ENCODE assay signal across 12 cellular contexts in genomic region chr1:205225901-205226765, GRCh38. TPM values are rescaled to one million over a fixed set of nuclear protein-coding genes. Genes with fewer than 3 reads are reported as not detected.
DNase-seq lines count a peak whose midpoint lies in the region; ATAC-seq and TF ChIP-seq lines count a peak whose summit lies in the region.
"Had no signal": no experiment of that assay in that cellular context is flagged by ENCODE, and none has a peak within 500 bp of the region (broad histone marks: within the 10 kb centered on the region; RNA-seq: fewer than 3 reads in every experiment).

No MANE protein-coding gene starts in this region.

- CTCF ChIA-PET in CD8-positive, alpha-beta T cell (lab: Charles Lee): interaction anchor here (1.1 to 4.8 kb wide), 4 partner anchors 14 to 109 kb away, joined by 3 to 18 read pairs (median 10); no protein-coding TSS in a partner anchor

- no peak for ATAC-seq in CD8-positive, alpha-beta T cell
- peak; percentile 16 for ATAC-seq in RWPE2 (ENCODE audit: low read depth)
- no peak for ATAC-seq in GM21825 (IDR thresholded peaks at IDR 0.05; ENCODE audit: unreplicated experiment)
- no peak for ATAC-seq in HG02938 (IDR thresholded peaks at IDR 0.05; ENCODE audit: unreplicated experiment)
- ATAC-seq: left colon had no signal

- H3K27me3 ChIP-seq in CD8-positive, alpha-beta T cell (ENCODE audit: insufficient read depth, low read length): no peaks in the 10 kb centered on the region
- H3K27me3 ChIP-seq in H7 (ENCODE audit: control insufficient read depth, insufficient read depth, low read length) (peaks cover 8% of the 10 kb centered on the region), RWPE2 (ENCODE audit: insufficient read depth, poor library complexity, severe bottlenecking) (no peaks in the 10 kb centered on the region), sigmoid colon (no peaks in the 10 kb centered on the region)

- peaks cover 31% of the 10 kb centered on the region for H3K4me1 Mint-ChIP-seq in CD8-positive, alpha-beta T cell (ENCODE audit: low read depth)

- WGBS in sigmoid colon, 2 donors: 53 to 71% methylated on average over 11 of the region's 11 CpGs

- no peak overlapping the region for H3K27ac Mint-ChIP-seq in CD8-positive, alpha-beta T cell
- H3K27ac Mint-ChIP-seq: stimulated activated naive CD8-positive, alpha-beta T cell treated with anti-CD3 and anti-CD28 coated beads, Interleukin-15, Interleukin-2, amounts not matched to agents 100 ng/mL and 50 ng/mL, for 24 hours had no signal

- H3K4me1 ChIP-seq in CD8-positive, alpha-beta T cell (ENCODE audit: insufficient read depth, low read length): peaks cover 12% of the 10 kb centered on the region
- H3K4me1 ChIP-seq in RWPE2 (ENCODE audit: insufficient read depth, poor library complexity, severe bottlenecking) (peaks cover 19% of the 10 kb centered on the region), sigmoid colon (peaks cover 0 to 31% (median 28%) of the 10 kb centered on the region in 4 donors)

- POLR2A ChIA-PET in CD8-positive, alpha-beta T cell (lab: Charles Lee): interaction anchor here (0.6 to 1.4 kb wide), 2 partner anchors 20 to 62 kb away, joined by 3 read pairs; no protein-coding TSS in a partner anchor

- no peak overlapping the region for H3K27ac ChIP-seq in CD8-positive, alpha-beta T cell (ENCODE audit: low read depth, low read length)
- H3K27ac ChIP-seq in RWPE2 (ENCODE audit: poor library complexity, severe bottlenecking): peak overlapping the region; percentile 76
- H3K27ac ChIP-seq in sigmoid colon: no peak overlapping the region

- no peaks in the 10 kb centered on the region for H3K9me3 ChIP-seq in CD8-positive, alpha-beta T cell (ENCODE audit: low read length)
- H3K9me3 ChIP-seq in RWPE2 (ENCODE audit: severe bottlenecking) (no peaks in the 10 kb centered on the region), sigmoid colon (no peaks in the 10 kb centered on the region)

- TF ChIP-seq CTCF in CD8-positive, alpha-beta T cell (IDR thresholded peaks at IDR 0.05): no peak
- no peak for TF ChIP-seq CTCF in RWPE2 (IDR thresholded peaks at IDR 0.05; ENCODE audit: poor library complexity, severe bottlenecking)
- no peak for TF ChIP-seq CTCF in sigmoid colon (IDR thresholded peaks at IDR 0.05)

- DNase-seq in CD8-positive, alpha-beta T cell: peak in 1 of 7 experiments; percentile 42
- peak; percentile 14 for DNase-seq in H7
- no peak for DNase-seq in RWPE2 (ENCODE audit: low spot score)
- DNase-seq in kidney tubule cell (ENCODE audit: low spot score): peak; percentile 24
- DNase-seq in NCI-H510A treated with DMSO at 0.1 percent for 48 hours (lab: John Stamatoyannopoulos, UW): no peak
- no peak for DNase-seq in sigmoid colon
- DNase-seq: left colon; posterior cingulate gyrus; stimulated activated CD4-positive, alpha-beta T cell treated with anti-CD3 and anti-CD28 coated beads, Interleukin-4, amount 100 ng/mL, for 1 hour had no signal

- peak overlapping the region; percentile 82 for H3K4me3 Mint-ChIP-seq in CD8-positive, alpha-beta T cell

- intact Hi-C loops in CD8-positive, alpha-beta T cell (cut with DNase I, micrococcal nuclease): loop anchor here (5.0 kb wide), 4 partner anchors 46 to 1696 kb away; partner anchors contain the start of genes ELK4 (in 1 of the 2) and FCMR (in 1 of the 2)
- intact Hi-C loops in sigmoid colon (cut with DNase I): loop anchor here (2.0 kb wide), 1 partner anchor 13 kb away; no protein-coding TSS in a partner anchor

- H3K36me3 ChIP-seq in CD8-positive, alpha-beta T cell (ENCODE audit: insufficient read depth, low read length): no peaks in the 10 kb centered on the region
- H3K36me3 ChIP-seq in H7 (replicated peaks; ENCODE audit: control insufficient read depth, insufficient read depth, low read length) (no peaks in the 10 kb centered on the region; the same call in 1 of the 2 replicates), RWPE2 (ENCODE audit: low read depth) (no peaks in the 10 kb centered on the region), sigmoid colon (no peaks in the 10 kb centered on the region)

- TF ChIP-seq EP300 in sigmoid colon (IDR thresholded peaks at IDR 0.05): no peak

- no peak for TF ChIP-seq POLR2A in sigmoid colon (IDR thresholded peaks at IDR 0.05)

- H3K27me3 Mint-ChIP-seq in CD8-positive, alpha-beta T cell (ENCODE audit: low read depth): peaks cover 7% of the 10 kb centered on the region

- H3K4me3 ChIP-seq in CD8-positive, alpha-beta T cell (ENCODE audit: low read depth, low read length): no peak overlapping the region
- H3K4me3 ChIP-seq in H7 (ENCODE audit: insufficient read depth, low read depth, low read length) (no peak overlapping the region), RWPE2 (ENCODE audit: severe bottlenecking) (no peak overlapping the region), sigmoid colon (no peak overlapping the region)

- peaks cover 2% of the 10 kb centered on the region for H3K36me3 Mint-ChIP-seq in CD8-positive, alpha-beta T cell

- H3K9me3 Mint-ChIP-seq in CD8-positive, alpha-beta T cell: no peaks in the 10 kb centered on the region
- H3K9me3 Mint-ChIP-seq: stimulated activated naive CD8-positive, alpha-beta T cell treated with anti-CD3 and anti-CD28 coated beads, Interleukin-15, Interleukin-2, amounts not matched to agents 100 ng/mL and 50 ng/mL, for 24 hours had no signal

RNA-seq across cellular contexts. Expression of gene TMCC2, which starts 1.6 kb away (rescaled TPM):
- total RNA-seq in CD8-positive, alpha-beta T cell: 1 to 10 TPM; 1.5 to 2.0 TPM
- 13.6 and 19.3 TPM in 2 replicates for total RNA-seq in H7 (2014; rRNA removed; shearing (Covaris generic))
- 1 to 10 TPM; 4.3 to 6.4 (median 5.6) TPM for total RNA-seq in sigmoid colon
- 1 to 10 TPM in 1 of 3 donors, not detected in 2; 1.1 TPM for polyA plus RNA-seq in sigmoid colon

RNA-seq across cellular contexts. Expression of gene DSTYK, which starts 14.6 kb away (rescaled TPM):
- 10 to 100 TPM; 15.4 to 17.2 TPM for total RNA-seq in CD8-positive, alpha-beta T cell
- total RNA-seq in H7 (2014; rRNA removed; shearing (Covaris generic)): 10.9 and 13.9 TPM in 2 replicates
- 10 to 100 TPM in 3 of 4 donors, 1 to 10 TPM in 1; 9.1 to 13.3 (median 12.7) TPM for total RNA-seq in sigmoid colon
- polyA plus RNA-seq in sigmoid colon: 1 to 10 TPM; 1.6 to 3.8 (median 2.4) TPM

Comparison
In these comparisons a context has a peak if more than half of its experiments do, and no peak if none do; other contexts are left out.
1. DNase-seq: peak in H7 (single experiment) and kidney tubule cell (single experiment); none in RWPE2 (single experiment), NCI-H510A treated with DMSO at 0.1 percent for 48 hours (single experiment) and sigmoid colon (single experiment).